Comparison of ENCODE assay signal across 6 cellular contexts in genomic region chr9:32930486-32930885, GRCh38.
"Had no signal": no experiment of that assay in that cellular context is flagged by ENCODE, and none has a peak within 500 bp of the region (broad histone marks: within the 10 kb centered on the region; RNA-seq: fewer than 3 reads in every experiment).

No MANE protein-coding gene starts in this region.

- H3K27ac ChIP-seq: HL-60, KMS-11 had no signal

- H3K9ac ChIP-seq: KMS-11 had no signal

- DNase-seq: IMR-90, KBM-7, KG1 had no signal

- H3K4me3 ChIP-seq: K562 had no signal

- H3K4me2 ChIP-seq: KMS-11 had no signal
